1 cellular context compared by ENCODE assay signal in the genomic region with DNA sequence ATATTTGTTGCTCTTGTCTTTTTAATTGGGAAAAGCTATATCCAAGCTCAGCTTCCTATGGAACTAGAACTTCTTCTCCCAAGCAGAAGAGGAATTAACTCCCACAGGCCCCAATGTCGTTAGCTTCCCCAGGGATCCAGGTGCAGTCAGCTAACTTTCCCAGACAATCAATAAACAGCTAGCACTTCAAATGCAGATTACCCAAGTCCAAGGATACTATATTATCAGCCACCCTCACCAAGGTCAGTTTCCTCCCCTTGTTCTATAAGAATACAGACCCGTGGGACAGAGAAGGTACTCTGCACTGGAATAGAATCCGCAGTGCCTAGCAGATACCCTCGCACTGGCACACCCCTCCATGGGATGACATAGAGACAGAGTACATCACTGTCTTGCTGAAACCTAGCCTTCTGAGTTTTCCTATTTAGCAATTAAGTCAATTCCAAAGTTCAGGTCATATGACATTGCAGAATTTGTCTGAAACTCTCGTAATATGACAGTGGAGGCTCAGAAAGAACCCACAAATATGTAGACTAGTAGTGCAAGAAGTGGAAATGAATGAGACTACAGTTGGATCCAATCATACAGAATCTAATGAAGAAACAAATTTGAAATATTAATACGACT.
TF ChIP-seq lines count a peak whose summit lies in the region.

No MANE protein-coding gene starts in this region.

TF ChIP-seq in GM12878, 131 proteins besides CTCF, POLR2A, EP300 and RAD21:
- TF ChIP-seq, protein P1, sequence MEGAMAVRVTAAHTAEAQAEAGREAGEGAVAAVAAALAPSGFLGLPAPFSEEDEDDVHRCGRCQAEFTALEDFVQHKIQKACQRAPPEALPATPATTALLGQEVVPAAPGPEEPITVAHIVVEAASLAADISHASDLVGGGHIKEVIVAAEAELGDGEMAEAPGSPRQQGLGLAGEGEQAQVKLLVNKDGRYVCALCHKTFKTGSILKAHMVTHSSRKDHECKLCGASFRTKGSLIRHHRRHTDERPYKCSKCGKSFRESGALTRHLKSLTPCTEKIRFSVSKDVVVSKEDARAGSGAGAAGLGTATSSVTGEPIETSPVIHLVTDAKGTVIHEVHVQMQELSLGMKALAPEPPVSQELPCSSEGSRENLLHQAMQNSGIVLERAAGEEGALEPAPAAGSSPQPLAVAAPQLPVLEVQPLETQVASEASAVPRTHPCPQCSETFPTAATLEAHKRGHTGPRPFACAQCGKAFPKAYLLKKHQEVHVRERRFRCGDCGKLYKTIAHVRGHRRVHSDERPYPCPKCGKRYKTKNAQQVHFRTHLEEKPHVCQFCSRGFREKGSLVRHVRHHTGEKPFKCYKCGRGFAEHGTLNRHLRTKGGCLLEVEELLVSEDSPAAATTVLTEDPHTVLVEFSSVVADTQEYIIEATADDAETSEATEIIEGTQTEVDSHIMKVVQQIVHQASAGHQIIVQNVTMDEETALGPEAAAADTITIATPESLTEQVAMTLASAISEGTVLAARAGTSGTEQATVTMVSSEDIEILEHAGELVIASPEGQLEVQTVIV (IDR thresholded peaks at IDR 0.05; ENCODE audit: borderline replicate concordance, partially characterized antibody) = no peak
- no peak for TF ChIP-seq ZNF274 (IDR thresholded peaks at IDR 0.05; ENCODE audit: insufficient read depth, insufficient read length)
- TF ChIP-seq, protein P2, sequence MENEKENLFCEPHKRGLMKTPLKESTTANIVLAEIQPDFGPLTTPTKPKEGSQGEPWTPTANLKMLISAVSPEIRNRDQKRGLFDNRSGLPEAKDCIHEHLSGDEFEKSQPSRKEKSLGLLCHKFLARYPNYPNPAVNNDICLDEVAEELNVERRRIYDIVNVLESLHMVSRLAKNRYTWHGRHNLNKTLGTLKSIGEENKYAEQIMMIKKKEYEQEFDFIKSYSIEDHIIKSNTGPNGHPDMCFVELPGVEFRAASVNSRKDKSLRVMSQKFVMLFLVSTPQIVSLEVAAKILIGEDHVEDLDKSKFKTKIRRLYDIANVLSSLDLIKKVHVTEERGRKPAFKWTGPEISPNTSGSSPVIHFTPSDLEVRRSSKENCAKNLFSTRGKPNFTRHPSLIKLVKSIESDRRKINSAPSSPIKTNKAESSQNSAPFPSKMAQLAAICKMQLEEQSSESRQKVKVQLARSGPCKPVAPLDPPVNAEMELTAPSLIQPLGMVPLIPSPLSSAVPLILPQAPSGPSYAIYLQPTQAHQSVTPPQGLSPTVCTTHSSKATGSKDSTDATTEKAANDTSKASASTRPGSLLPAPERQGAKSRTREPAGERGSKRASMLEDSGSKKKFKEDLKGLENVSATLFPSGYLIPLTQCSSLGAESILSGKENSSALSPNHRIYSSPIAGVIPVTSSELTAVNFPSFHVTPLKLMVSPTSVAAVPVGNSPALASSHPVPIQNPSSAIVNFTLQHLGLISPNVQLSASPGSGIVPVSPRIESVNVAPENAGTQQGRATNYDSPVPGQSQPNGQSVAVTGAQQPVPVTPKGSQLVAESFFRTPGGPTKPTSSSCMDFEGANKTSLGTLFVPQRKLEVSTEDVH (IDR thresholded peaks at IDR 0.05; ENCODE audit: low read depth, partially characterized antibody) = no peak
- no peak for TF ChIP-seq CEBPZ (IDR thresholded peaks at IDR 0.05; ENCODE audit: low read depth, low read length)
- no peak for TF ChIP-seq HDAC6 (IDR thresholded peaks at IDR 0.05; ENCODE audit: unreplicated experiment)
